In genomic region chr6:154039231-154039842, GRCh38 we compare ENCODE assay signal across 8 cellular contexts. TPM values are rescaled to one million over a fixed set of nuclear protein-coding genes. Genes with fewer than 3 reads are reported as not detected.
DNase-seq lines count a peak whose midpoint lies in the region; ATAC-seq and TF ChIP-seq lines count a peak whose summit lies in the region.

Gene OPRM1, plus strand, starts transcription at chr6:154039240. Its CDS starts 305 bp downstream, at chr6:154039545.

- H3K4me2 ChIP-seq in HCT116 (ENCODE audit: low read length) = no peak within 1 kb of the TSS

- intact Hi-C loops in A673 (cut with micrococcal nuclease; ENCODE audit: unreplicated experiment) (no loop called here), HCT116 (cut with micrococcal nuclease) (no loop called here)

- no peak for TF ChIP-seq RAD21 in HCT116 (IDR thresholded peaks at IDR 0.05; ENCODE audit: low read depth)

- H3K9me3 ChIP-seq in A673 (ENCODE audit: low read depth, low read length, poor library complexity, severe bottlenecking) (no peaks in the 10 kb centered on the region), HCT116 (ENCODE audit: control insufficient read depth in 1 of 2, insufficient read depth in 1 of 2, low read depth in 1 of 2, low read length in 2 of 2) (no peaks in the 10 kb centered on the region)

- RAD21 ChIA-PET in HCT116 (lab: Charles Lee; ENCODE audit: low non-redundant PET in 1 of 2, low total read pairs in 2 of 2, uncharacterized antibody in 2 of 2, unreplicated experiment in 2 of 2) = no interaction called here

- no peaks in the 10 kb centered on the region for H3K9me2 ChIP-seq in HCT116 (ENCODE audit: insufficient read depth)

- H3K4me1 ChIP-seq in A673 (ENCODE audit: insufficient read depth, low read length, poor library complexity, severe bottlenecking) = no peaks in the 10 kb centered on the region
- no peaks in the 10 kb centered on the region for H3K4me1 ChIP-seq in HCT116 (ENCODE audit: control insufficient read depth in 1 of 2, insufficient read depth in 2 of 2, low read length in 2 of 2)

- no peak within 1 kb of the TSS for H3K9ac ChIP-seq in HCT116 (ENCODE audit: low read length)

- H2AFZ ChIP-seq in HCT116 (ENCODE audit: low read depth, low read length, poor library complexity, severe bottlenecking) = no peak within 1 kb of the TSS

- H3K27me3 ChIP-seq in A673 (replicated peaks; ENCODE audit: insufficient read depth, low read depth, low read length, poor library complexity) = peaks cover 74% of the 10 kb centered on the region
- peaks cover 7% of the 10 kb centered on the region for H3K27me3 ChIP-seq in HCT116 (ENCODE audit: insufficient read depth, low read length)

- no peak for TF ChIP-seq POLR2A in HCT116 (IDR thresholded peaks at IDR 0.05; ENCODE audit: borderline replicate concordance, extremely low read depth, insufficient read depth, insufficient read length)

- H3K4me3 ChIP-seq in A673 (ENCODE audit: low read depth, low read length, poor library complexity, severe bottlenecking) (no peak within 1 kb of the TSS), HCT116 (replicated peaks in 1 of 2; ENCODE audit: low read depth in 1 of 2, low read length in 2 of 2) (no peak within 1 kb of the TSS)

- H3K27ac ChIP-seq in A673 (ENCODE audit: low read depth, low read length, poor library complexity, severe bottlenecking) = no peak within 1 kb of the TSS
- no peak within 1 kb of the TSS for H3K27ac ChIP-seq in HCT116 (ENCODE audit: low read depth, low read length)

- H3K79me2 ChIP-seq in HCT116 (ENCODE audit: insufficient read depth, low read length) = no peaks in the 10 kb centered on the region

- POLR2A ChIA-PET in A673 (lab: Charles Lee; ENCODE audit: low non-redundant PET) (no interaction called here), HCT116 (lab: Charles Lee) (no interaction called here)

- H4K20me1 ChIP-seq in HCT116 (ENCODE audit: insufficient read depth) = no peaks in the 10 kb centered on the region

- DNase-seq in A673 (ENCODE audit: low spot score) (peak; percentile 70), HCT116 (ENCODE audit: low read depth, low spot score) (no peak), iPS DF 19.7 (ENCODE audit: low read depth, low spot score) (peak; percentile 61), NCI-H2196 (lab: John Stamatoyannopoulos, UW; ENCODE audit: unreplicated experiment) (no peak), NCI-H226 (no peak)
- peak; percentile 38 to 54 for DNase-seq in activated T-cell treated with anti-CD3 and anti-CD28 coated beads, Interleukin-2, amount 50 U/mL, for 48 hours
- DNase-seq in stimulated activated CD4-positive, alpha-beta T cell treated with anti-CD3 and anti-CD28 coated beads, TNF-alpha, amount 100 ng/mL, for 24 hours (ENCODE audit: low read depth in 3 of 3) = peak in 2 of 3 experiments; percentile 11 to 24

- CTCF ChIA-PET in A673 (lab: Charles Lee) (no interaction called here), HCT116 (lab: Charles Lee) (interaction anchor here (1.3 kb wide), 1 partner anchor 1006 kb away, joined by 4 read pairs; no protein-coding TSS in a partner anchor)

- H3K36me3 ChIP-seq in A673 (ENCODE audit: insufficient read depth, low read length, poor library complexity, severe bottlenecking) (no peaks in the 10 kb centered on the region), HCT116 (ENCODE audit: control insufficient read depth in 1 of 2, insufficient read depth in 2 of 2, low read length in 2 of 2) (no peaks in the 10 kb centered on the region)

- BruUV-seq in A673 (replicated peaks; lab: Mats Ljungman, UMichigan) = no TSS peak
- no TSS peak for BruUV-seq in HCT116 (replicated peaks; lab: Mats Ljungman, UMichigan)

- no peak for TF ChIP-seq CTCF in A673 (conservative IDR thresholded peaks at IDR 0.05; ENCODE audit: low read depth, low read length)
- no peak for TF ChIP-seq CTCF in HCT116 (IDR thresholded peaks at IDR 0.05 in 2 of 3, conservative IDR thresholded peaks at IDR 0.05 in 1 of 3; ENCODE audit: borderline replicate concordance in 1 of 3, insufficient read depth in 1 of 3, low read depth in 2 of 3, low read length in 2 of 3)

- no peak for ATAC-seq in HCT116
- no peak for ATAC-seq in HG02678 (IDR thresholded peaks at IDR 0.05; ENCODE audit: unreplicated experiment)

TF ChIP-seq in HCT116, 20 proteins besides CTCF, POLR2A, EP300 and RAD21:
- no peak for TF ChIP-seq SRF (IDR thresholded peaks at IDR 0.05; ENCODE audit: low read depth)
- peak; percentile 72 for TF ChIP-seq REST (IDR thresholded peaks at IDR 0.05; ENCODE audit: low read depth)

RNA-seq across cellular contexts. Expression of gene OPRM1, which starts in this region (rescaled TPM):
- total RNA-seq in A673 (2021) = not detected in 2 replicates
- total RNA-seq in HCT116 (2021; ENCODE audit: unreplicated experiment) = not detected
- polyA plus RNA-seq in HCT116 (2012) = not detected in 2 replicates

Comparison
In these comparisons a context has a peak if more than half of its experiments do, and no peak if none do; other contexts are left out.
1. Peak in DNase-seq in A673; RNA of the gene not detected or under 1 TPM.
2. DNase-seq: peak in activated T-cell treated with anti-CD3 and anti-CD28 coated beads, Interleukin-2, amount 50 U/mL, for 48 hours (2 of 2), iPS DF 19.7 (single experiment) and stimulated activated CD4-positive, alpha-beta T cell treated with anti-CD3 and anti-CD28 coated beads, TNF-alpha, amount 100 ng/mL, for 24 hours (2 of 3); none in HCT116 (single experiment), NCI-H2196 (single experiment) and NCI-H226 (single experiment).